Comparison of ENCODE assay signal across 25 cellular contexts in genomic region chr10:85648279-85648754, GRCh38.
DNase-seq lines count a peak whose midpoint lies in the region; ATAC-seq and TF ChIP-seq lines count a peak whose summit lies in the region.
"Had no signal": no experiment of that assay in that cellular context is flagged by ENCODE, and none has a peak within 500 bp of the region (broad histone marks: within the 10 kb centered on the region; RNA-seq: fewer than 3 reads in every experiment).

No MANE protein-coding gene starts in this region.

- H3K4me3 ChIP-seq in esophagus squamous epithelium, result no peak overlapping the region
- H3K4me3 ChIP-seq: heart right ventricle, smooth muscle cell, thyroid gland had no signal

- H3K36me3 ChIP-seq in esophagus squamous epithelium, result no peaks in the 10 kb centered on the region
- H3K36me3 ChIP-seq: heart right ventricle, thyroid gland, WERI-Rb-1 had no signal

- WGBS in esophagus squamous epithelium, 2 donors, result 71 to 82% methylated on average over 6 of the region's 6 CpGs

- TF ChIP-seq POLR2A in esophagus squamous epithelium (IDR thresholded peaks at IDR 0.05), result no peak

- H3K9me3 ChIP-seq in esophagus squamous epithelium, result no peaks in the 10 kb centered on the region
- H3K9me3 ChIP-seq: heart right ventricle, thyroid gland had no signal

- peak overlapping the region; percentile 44 for H3K27ac ChIP-seq in angular gyrus (ENCODE audit: low read depth, low read length)
- peak overlapping the region in 3 of 4 donors; percentile 30 to 76 (median 42) for H3K27ac ChIP-seq in esophagus squamous epithelium
- H3K27ac ChIP-seq: heart right ventricle, thyroid gland, WERI-Rb-1 had no signal

- DNase-seq in AG08395 (ENCODE audit: low spot score) (peak; percentile 38), esophagus squamous epithelium (lab: John Stamatoyannopoulos, UW) (no peak), sciatic nerve (ENCODE audit: low spot score) (no peak), NOMO-1 (lab: John Stamatoyannopoulos, UW; ENCODE audit: unreplicated experiment in 2 of 2) (no peak)
- DNase-seq in activated effector memory CD4-positive, alpha-beta T cell treated with anti-CD3 and anti-CD28 coated beads, Interleukin-2, amount 50 U/mL, for 16 hours, result no peak
- DNase-seq: activated CD4-positive, alpha-beta memory T cell treated with anti-CD3 and anti-CD28 coated beads for 36 hours; activated naive CD4-positive, alpha-beta T cell treated with anti-CD3 and anti-CD28 coated beads for 36 hours; activated T-cell treated with anti-CD3 and anti-CD28 coated beads, Interleukin-2, amount 50 U/mL, for 1 hour; CD8-positive, alpha-beta T cell; EL; H7; heart right ventricle; islet precursor cell; mesendoderm; NCI-H1694 treated with DMSO at 0.1 percent for 48 hours; NCI-H510A treated with DMSO at 0.1 percent for 48 hours; T-helper 17 cell; thyroid gland; WERI-Rb-1 had no signal

- ATAC-seq in sciatic nerve (peak; percentile 78), GM19035 (IDR thresholded peaks at IDR 0.05; ENCODE audit: unreplicated experiment) (no peak), HG03439 (IDR thresholded peaks at IDR 0.05; ENCODE audit: unreplicated experiment) (no peak)
- ATAC-seq: CD8-positive, alpha-beta T cell; heart right ventricle; HepG2; natural killer cell treated with Interleukin-12 subunit alpha and Interleukin-12 subunit beta and Interleukin-15 and Interleukin-18, amount 100 ng/mL, for 72 hours; T-helper 17 cell had no signal

- intact Hi-C loops in esophagus squamous epithelium (cut with DNase I), result no loop called here
- intact Hi-C loops in sciatic nerve (cut with DNase I), result no loop called here

- TF ChIP-seq CTCF in esophagus squamous epithelium (IDR thresholded peaks at IDR 0.05), result no peak

- no peaks in the 10 kb centered on the region for H3K27me3 ChIP-seq in esophagus squamous epithelium
- H3K27me3 ChIP-seq: heart right ventricle, thyroid gland had no signal

- H3K4me1 ChIP-seq in esophagus squamous epithelium, result peaks cover 0 to 6% (median 5%) of the 10 kb centered on the region in 3 donors
- H3K4me1 ChIP-seq: heart right ventricle had no signal
